13 cellular contexts compared by ENCODE assay signal in genomic region chr18:62875320-62875719, GRCh38.
"Had no signal": no experiment of that assay in that cellular context is flagged by ENCODE, and none has a peak within 500 bp of the region (broad histone marks: within the 10 kb centered on the region; RNA-seq: fewer than 3 reads in every experiment).

No MANE protein-coding gene starts in this region.

- H3K4me1 Mint-ChIP-seq: stimulated activated memory B cell treated with anti-CD40 and anti-IgM and Interleukin-4, amounts not matched to agents 10 μg/mL and 1 μg/mL and 100 μg/mL, for 72 hours had no signal

- ATAC-seq: activated CD4-positive, CD25-positive, alpha-beta regulatory T cell treated with anti-CD3 and anti-CD28 coated beads, Interleukin-2, amount 50 U/mL, for 24 hours; foreskin keratinocyte; mucosa of descending colon; naive thymus-derived CD4-positive, alpha-beta T cell; pancreas; stimulated activated memory B cell treated with anti-CD40 and anti-IgM and Interleukin-4, amounts not matched to agents 10 μg/mL and 1 μg/mL and 100 μg/mL, for 72 hours had no signal

- FAIRE-seq: islet of Langerhans, pancreas had no signal

- DNase-seq: activated CD4-positive, alpha-beta T cell treated with anti-CD3 and anti-CD28 coated beads, Interleukin-2, amount 50 U/mL, for 1 hour; activated CD8-positive, alpha-beta memory T cell treated with anti-CD3 and anti-CD28 coated beads for 24 hours; activated naive CD8-positive, alpha-beta T cell treated with anti-CD3 and anti-CD28 coated beads, Interleukin-2, amount 10 ng/mL, durations not matched to agents 7 days and 5 days; effector memory CD4-positive, alpha-beta T cell; foreskin keratinocyte; mucosa of descending colon; naive thymus-derived CD4-positive, alpha-beta T cell; pancreas had no signal

- H3K4me3 ChIP-seq: mucosa of descending colon, pancreas had no signal

- H3K9me3 Mint-ChIP-seq: activated naive CD8-positive, alpha-beta T cell treated with anti-CD3 and anti-CD28 coated beads, Interleukin-2, amount 10 ng/mL, durations not matched to agents 7 days and 5 days; dendritic cell treated with granulocyte-macrophage colony-stimulating factor and Interleukin-4, amounts not matched to agents 40 ng/mL and 50 ng/mL, for 4 days; naive thymus-derived CD4-positive, alpha-beta T cell; stimulated activated memory B cell treated with anti-CD40 and anti-IgM and Interleukin-4, amounts not matched to agents 10 μg/mL and 1 μg/mL and 100 μg/mL, for 72 hours had no signal

- H3K27ac Mint-ChIP-seq: activated naive CD8-positive, alpha-beta T cell treated with anti-CD3 and anti-CD28 coated beads, Interleukin-2, amount 10 ng/mL, durations not matched to agents 7 days and 5 days; brain; dendritic cell treated with granulocyte-macrophage colony-stimulating factor and Interleukin-4, amounts not matched to agents 40 ng/mL and 50 ng/mL, for 4 days; naive thymus-derived CD4-positive, alpha-beta T cell; stimulated activated memory B cell treated with anti-CD40 and anti-IgM and Interleukin-4, amounts not matched to agents 10 μg/mL and 1 μg/mL and 100 μg/mL, for 72 hours had no signal

- H3K27me3 ChIP-seq: foreskin keratinocyte, pancreas had no signal

- H3K4me1 ChIP-seq: foreskin keratinocyte had no signal

- H3K9me3 ChIP-seq: mucosa of descending colon, pancreas had no signal

- H3K27me3 Mint-ChIP-seq: activated naive CD8-positive, alpha-beta T cell treated with anti-CD3 and anti-CD28 coated beads, Interleukin-2, amount 10 ng/mL, durations not matched to agents 7 days and 5 days; brain; dendritic cell treated with granulocyte-macrophage colony-stimulating factor and Interleukin-4, amounts not matched to agents 40 ng/mL and 50 ng/mL, for 4 days; naive thymus-derived CD4-positive, alpha-beta T cell; stimulated activated memory B cell treated with anti-CD40 and anti-IgM and Interleukin-4, amounts not matched to agents 10 μg/mL and 1 μg/mL and 100 μg/mL, for 72 hours had no signal

- H3K36me3 Mint-ChIP-seq: activated naive CD8-positive, alpha-beta T cell treated with anti-CD3 and anti-CD28 coated beads, Interleukin-2, amount 10 ng/mL, durations not matched to agents 7 days and 5 days; naive thymus-derived CD4-positive, alpha-beta T cell; stimulated activated memory B cell treated with anti-CD40 and anti-IgM and Interleukin-4, amounts not matched to agents 10 μg/mL and 1 μg/mL and 100 μg/mL, for 72 hours had no signal

- H3K36me3 ChIP-seq: pancreas had no signal

- H3K27ac ChIP-seq: foreskin keratinocyte, pancreas had no signal

- H3K4me3 Mint-ChIP-seq: activated naive CD8-positive, alpha-beta T cell treated with anti-CD3 and anti-CD28 coated beads, Interleukin-2, amount 10 ng/mL, durations not matched to agents 7 days and 5 days; brain; dendritic cell treated with granulocyte-macrophage colony-stimulating factor and Interleukin-4, amounts not matched to agents 40 ng/mL and 50 ng/mL, for 4 days; naive thymus-derived CD4-positive, alpha-beta T cell; stimulated activated memory B cell treated with anti-CD40 and anti-IgM and Interleukin-4, amounts not matched to agents 10 μg/mL and 1 μg/mL and 100 μg/mL, for 72 hours had no signal
